16 cellular contexts compared by ENCODE assay signal in genomic region chr12:124284368-124284767, GRCh38. TPM values are rescaled to one million over a fixed set of nuclear protein-coding genes. Genes with fewer than 3 reads are reported as not detected.
DNase-seq lines count a peak whose midpoint lies in the region; ATAC-seq and TF ChIP-seq lines count a peak whose summit lies in the region.
"Had no signal": no experiment of that assay in that cellular context is flagged by ENCODE, and none has a peak within 500 bp of the region (broad histone marks: within the 10 kb centered on the region; RNA-seq: fewer than 3 reads in every experiment).

No MANE protein-coding gene starts in this region.

- H3K9ac ChIP-seq in Loucy (ENCODE audit: low read depth, low read length, poor library complexity, severe bottlenecking): no peak overlapping the region

- TF ChIP-seq CTCF in natural killer cell (IDR thresholded peaks at IDR 0.05) (no peak), Loucy (conservative IDR thresholded peaks at IDR 0.05; ENCODE audit: low read length) (no peak), chondrocyte (IDR thresholded peaks at IDR 0.05) (no peak)

- no peaks in the 10 kb centered on the region for H3K4me1 Mint-ChIP-seq in natural killer cell treated with Interleukin-12 subunit alpha and Interleukin-12 subunit beta and Interleukin-15 and Interleukin-18, amount 100 ng/mL, for 72 hours (ENCODE audit: low read depth in 2 of 2)
- H3K4me1 Mint-ChIP-seq in natural killer cell (no peaks in the 10 kb centered on the region), chondrocyte (ENCODE audit: low read depth) (peaks cover 26% of the 10 kb centered on the region)
- H3K4me1 Mint-ChIP-seq: B cell had no signal

- H3K27ac Mint-ChIP-seq in natural killer cell treated with Interleukin-12 subunit alpha and Interleukin-12 subunit beta and Interleukin-15 and Interleukin-18, amount 100 ng/mL, for 72 hours: no peak overlapping the region
- H3K27ac Mint-ChIP-seq in natural killer cell (no peak overlapping the region), chondrocyte (ENCODE audit: unreplicated experiment) (no peak overlapping the region)
- H3K27ac Mint-ChIP-seq: B cell; CD4-positive, alpha-beta T cell; CD8-positive, alpha-beta T cell had no signal

- H2AFZ ChIP-seq in Loucy (ENCODE audit: low read length): no peak overlapping the region

- DNase-seq in natural killer cell treated with Interleukin-12 subunit alpha and Interleukin-12 subunit beta and Interleukin-15 and Interleukin-18, amount 100 ng/mL, for 72 hours (ENCODE audit: low spot score): peak; percentile 15
- DNase-seq in natural killer cell: no peak
- DNase-seq in chondrocyte (ENCODE audit: low spot score): peak; percentile 40
- no peak for DNase-seq in HCEC 1CT
- DNase-seq: AML-193; Caco-2; Calu3; CD4-positive, alpha-beta T cell; CD8-positive, alpha-beta T cell; DMS79 treated with DMSO at 0.1 percent for 48 hours; GF-D8 had no signal

- H3K36me3 ChIP-seq in Loucy (ENCODE audit: insufficient read depth, low read length): no peaks in the 10 kb centered on the region

- peaks cover 4% of the 10 kb centered on the region for H3K27me3 ChIP-seq in Loucy (ENCODE audit: insufficient read depth, low read length, poor library complexity, severe bottlenecking)

- H3F3A ChIP-seq in Loucy (ENCODE audit: low read depth): no peaks in the 10 kb centered on the region

- H3K9me3 ChIP-seq in Loucy (ENCODE audit: insufficient read depth, low read depth, low read length): 0 out of 2 replicates have a peak, but pooled peaks cover 4% of the 10 kb centered on the region

- intact Hi-C loops in natural killer cell (cut with micrococcal nuclease): no loop called here

- H4K20me1 ChIP-seq in Loucy (ENCODE audit: insufficient read depth, low read length, poor library complexity, severe bottlenecking): no peaks in the 10 kb centered on the region

- peaks cover 29 to 35% of the 10 kb centered on the region in 2 donors for H3K27me3 Mint-ChIP-seq in natural killer cell treated with Interleukin-12 subunit alpha and Interleukin-12 subunit beta and Interleukin-15 and Interleukin-18, amount 100 ng/mL, for 72 hours
- peaks cover 22 to 26% of the 10 kb centered on the region in 2 donors for H3K27me3 Mint-ChIP-seq in natural killer cell (ENCODE audit: low read depth in 2 of 2)
- peaks cover 20% of the 10 kb centered on the region for H3K27me3 Mint-ChIP-seq in chondrocyte (ENCODE audit: low read depth)

- peaks cover 16% of the 10 kb centered on the region for H3K36me3 Mint-ChIP-seq in natural killer cell treated with Interleukin-12 subunit alpha and Interleukin-12 subunit beta and Interleukin-15 and Interleukin-18, amount 100 ng/mL, for 72 hours
- peaks cover 9% of the 10 kb centered on the region for H3K36me3 Mint-ChIP-seq in natural killer cell
- peaks cover 8% of the 10 kb centered on the region for H3K36me3 Mint-ChIP-seq in chondrocyte (ENCODE audit: low read depth)
- H3K36me3 Mint-ChIP-seq: CD8-positive, alpha-beta T cell had no signal

- no peaks in the 10 kb centered on the region for H3K9me2 ChIP-seq in Loucy (replicated peaks; ENCODE audit: low read depth, low read length)

- no peaks in the 10 kb centered on the region for H3K79me2 ChIP-seq in Loucy (ENCODE audit: insufficient read depth, low read length)

- H3K4me1 ChIP-seq in Loucy (ENCODE audit: insufficient read depth, low read length, poor library complexity, severe bottlenecking): peaks cover 6% of the 10 kb centered on the region
- H3K4me1 ChIP-seq: A549, Caco-2 had no signal

- ATAC-seq in natural killer cell treated with Interleukin-12 subunit alpha and Interleukin-12 subunit beta and Interleukin-15 and Interleukin-18, amount 100 ng/mL, for 72 hours: no peak
- ATAC-seq in natural killer cell (no peak), HG02642 (IDR thresholded peaks at IDR 0.05; ENCODE audit: poor library complexity, unreplicated experiment) (no peak)
- ATAC-seq: A549; CD8-positive, alpha-beta T cell had no signal

- H3K4me3 ChIP-seq in Loucy (ENCODE audit: low read length, poor library complexity, severe bottlenecking): no peak overlapping the region
- H3K4me3 ChIP-seq: A549 had no signal

- H3K4me2 ChIP-seq in Loucy (ENCODE audit: low read depth, low read length, poor library complexity, severe bottlenecking): peak overlapping the region; percentile 10
- H3K4me2 ChIP-seq: A549 had no signal

- H3K4me3 Mint-ChIP-seq in natural killer cell treated with Interleukin-12 subunit alpha and Interleukin-12 subunit beta and Interleukin-15 and Interleukin-18, amount 100 ng/mL, for 72 hours: no peak overlapping the region
- H3K4me3 Mint-ChIP-seq in natural killer cell (no peak overlapping the region), chondrocyte (ENCODE audit: unreplicated experiment) (no peak overlapping the region)
- H3K4me3 Mint-ChIP-seq: B cell; CD4-positive, alpha-beta T cell; CD8-positive, alpha-beta T cell had no signal

- peaks cover 10% of the 10 kb centered on the region for H3K9me3 Mint-ChIP-seq in natural killer cell treated with Interleukin-12 subunit alpha and Interleukin-12 subunit beta and Interleukin-15 and Interleukin-18, amount 100 ng/mL, for 72 hours
- H3K9me3 Mint-ChIP-seq in natural killer cell (peaks cover 3 to 7% of the 10 kb centered on the region in 2 donors), chondrocyte (ENCODE audit: low read depth) (peaks cover 27% of the 10 kb centered on the region)

RNA-seq across cellular contexts. Expression of gene RFLNA, which starts 10.5 kb away (rescaled TPM):
- total RNA-seq in natural killer cell treated with Interleukin-12 subunit alpha and Interleukin-12 subunit beta and Interleukin-15 and Interleukin-18, amount 100 ng/mL, for 72 hours: not detected
- total RNA-seq in natural killer cell (under 1 TPM in 1 of 3 donors, not detected in 2; 0.85 TPM), chondrocyte (1.0 to 4.7 TPM (median 1.3 TPM) in 3 replicates)
- total RNA-seq: A172; B cell; Calu3; CD4-positive, alpha-beta T cell; CD8-positive, alpha-beta T cell had no signal

Comparison
In these comparisons a context has a peak if more than half of its experiments do, and no peak if none do; other contexts are left out.
1. DNase-seq: peak in natural killer cell treated with Interleukin-12 subunit alpha and Interleukin-12 subunit beta and Interleukin-15 and Interleukin-18, amount 100 ng/mL, for 72 hours (single experiment) and chondrocyte (single experiment); none in natural killer cell (single experiment) and HCEC 1CT (single experiment).